Comparison of ENCODE assay signal across 8 cellular contexts in the genomic region with DNA sequence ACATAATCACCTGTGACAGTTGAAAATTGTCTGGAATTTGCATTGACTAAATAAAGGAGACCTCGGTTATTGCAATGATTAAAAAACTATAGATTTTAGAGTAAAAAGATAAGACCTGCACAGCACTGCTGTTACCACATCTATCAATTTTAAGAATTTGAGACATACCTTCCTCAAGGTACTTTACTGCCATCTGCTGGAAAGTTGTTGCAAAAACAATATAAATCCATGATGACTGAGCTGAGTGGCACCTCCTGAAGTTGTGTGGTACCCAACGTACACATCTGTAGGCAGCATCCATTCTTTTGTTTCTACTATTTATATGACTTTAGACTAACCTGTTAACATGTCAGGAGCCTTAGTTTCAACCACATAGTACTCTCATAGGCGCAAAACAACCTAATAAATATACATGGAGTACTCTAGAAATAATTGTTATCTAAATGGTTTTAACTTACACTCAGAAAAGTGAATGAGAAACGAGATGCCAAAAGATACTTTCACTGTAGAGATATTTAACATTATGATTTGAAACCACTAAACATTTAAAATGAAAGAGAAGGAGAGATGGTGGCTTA.
DNase-seq lines count a peak whose midpoint lies in the region; ATAC-seq, FAIRE-seq and TF ChIP-seq lines count a peak whose summit lies in the region.

No MANE protein-coding gene starts in this region.

- H2AK5ac ChIP-seq in IMR-90 (ENCODE audit: low read depth, low read length) = no peak overlapping the region

- no peak overlapping the region for H3K23ac ChIP-seq in IMR-90 (ENCODE audit: low read depth, low read length)

- H3K36me3 Mint-ChIP-seq in activated T-helper 2 cell treated with anti-CD3 and anti-CD28 coated beads, Interferon-gamma antibody, Interleukin-2, Interleukin-4, amounts not matched to agents 10 μg/mL and 5 μg/mL and 100 μg/mL, durations not matched to agents 14 hours and 24 hours and 36 hours (ENCODE audit: low read depth) = peaks cover 11% of the 10 kb centered on the region

- WGBS in IMR-90 (ENCODE audit: extremely low coverage in 2 of 2, insufficient read length in 1 of 2), 2 experiments = no CpG with 5 or more reads among the region's 4 CpGs
- 32 to 55% methylated on average over 3 to 4 of the region's 4 CpGs for WGBS in transverse colon (ENCODE audit: low coverage in 1 of 2), 2 donors

- H3K4me1 Mint-ChIP-seq in activated T-helper 2 cell treated with anti-CD3 and anti-CD28 coated beads, Interferon-gamma antibody, Interleukin-2, Interleukin-4, amounts not matched to agents 10 μg/mL and 5 μg/mL and 100 μg/mL, durations not matched to agents 14 hours and 24 hours and 36 hours (ENCODE audit: low read depth) = peaks cover 4% of the 10 kb centered on the region

- FAIRE-seq in bronchial epithelial cell (lab: Jason Lieb, UNC) = no peak

- H3K36me3 ChIP-seq in IMR-90 (ENCODE audit: control insufficient read depth, insufficient read depth, low read length) (peaks cover 48% of the 10 kb centered on the region), bronchial epithelial cell (ENCODE audit: control insufficient read depth, insufficient read depth, low read length) (peaks cover 19% of the 10 kb centered on the region), transverse colon (peaks cover 0 to 53% (median 20%) of the 10 kb centered on the region in 4 donors)

- DNase-seq in COLO668 (lab: John Stamatoyannopoulos, UW; ENCODE audit: unreplicated experiment) (peak; percentile 1), IMR-90 (peak; percentile 70), NOMO-1 (lab: John Stamatoyannopoulos, UW; ENCODE audit: unreplicated experiment in 2 of 2) (peak; percentile 8 to 73), bronchial epithelial cell (ENCODE audit: low read depth) (peak; percentile 71), left colon (no peak), transverse colon (no peak)
- DNase-seq in activated T-helper 2 cell treated with anti-CD3 and anti-CD28 coated beads, Interferon-gamma antibody, Interleukin-2, Interleukin-4, amounts not matched to agents 10 μg/mL and 5 μg/mL and 100 μg/mL, durations not matched to agents 14 hours and 24 hours and 36 hours (ENCODE audit: low spot score) = no peak

- H3K4me1 ChIP-seq in IMR-90 (ENCODE audit: control insufficient read depth, insufficient read depth, low read length) = no peaks in the 10 kb centered on the region; the same call in 1 of the 2 replicates
- H3K4me1 ChIP-seq in transverse colon = no peaks in the 10 kb centered on the region

- H3K27ac ChIP-seq in IMR-90 (ENCODE audit: insufficient read depth, low read length) (no peak overlapping the region), transverse colon (no peak overlapping the region)

- in situ Hi-C loops in IMR-90 (cut with MboI; ENCODE audit: low sequenced_read_pairs) = loop anchor here (25.0 kb wide), 1 partner anchor 704 kb away; no protein-coding TSS in a partner anchor
- in situ Hi-C loops in transverse colon (cut with MboI; ENCODE audit: low pct_ligation_motif_present in 1 of 4, low pct_unique_long_range_greater_than_20kb in 1 of 4, low sequenced_read_pairs in 3 of 4) = loop anchor here in 3 of 4 donors (25.0 kb wide), 3 partner anchors 304 to 679 kb away; a partner anchor contains a TSS

- BruUV-seq in IMR-90 (replicated peaks; lab: Mats Ljungman, UMichigan) = no TSS peak

- H3K9me3 ChIP-seq in IMR-90 (ENCODE audit: control insufficient read depth, insufficient read depth, low read length) = no peaks in the 10 kb centered on the region
- no peaks in the 10 kb centered on the region for H3K9me3 ChIP-seq in transverse colon

- no peak overlapping the region for H2BK20ac ChIP-seq in IMR-90 (ENCODE audit: low read depth, low read length)

- H3K4ac ChIP-seq in IMR-90 (ENCODE audit: low read depth, low read length) = no peak overlapping the region

- no peaks in the 10 kb centered on the region for H3K9me1 ChIP-seq in IMR-90 (ENCODE audit: insufficient read depth, low read length)

- no peaks in the 10 kb centered on the region for H3K27me3 Mint-ChIP-seq in activated T-helper 2 cell treated with anti-CD3 and anti-CD28 coated beads, Interferon-gamma antibody, Interleukin-2, Interleukin-4, amounts not matched to agents 10 μg/mL and 5 μg/mL and 100 μg/mL, durations not matched to agents 14 hours and 24 hours and 36 hours (ENCODE audit: low read depth)

- intact Hi-C loops in IMR-90 (cut with micrococcal nuclease) (loop anchor here (5.0 kb wide), 1 partner anchor 684 kb away; no protein-coding TSS in a partner anchor), left colon (cut with DNase I, micrococcal nuclease) (loop anchor here in 1 of 2 donors (5.0 to 10.0 kb wide), 2 partner anchors 304 to 697 kb away; a partner anchor contains a TSS), transverse colon (cut with DNase I; ENCODE audit: low total_unique reads) (no loop called here)
- intact Hi-C loops in activated T-helper 2 cell treated with anti-CD3 and anti-CD28 coated beads, Interferon-gamma antibody, Interleukin-2, Interleukin-4, amounts not matched to agents 10 μg/mL and 5 μg/mL and 100 μg/mL, durations not matched to agents 14 hours and 24 hours and 36 hours (cut with micrococcal nuclease) = loop anchor here (1.0 kb wide), 1 partner anchor 306 kb away; no protein-coding TSS in a partner anchor

- no peak overlapping the region for H4K91ac ChIP-seq in IMR-90 (ENCODE audit: insufficient read depth, low read depth, low read length)

- H3K18ac ChIP-seq in IMR-90 (ENCODE audit: low read depth, low read length) = no peak overlapping the region

- TF ChIP-seq EP300 in transverse colon (IDR thresholded peaks at IDR 0.05; ENCODE audit: low read depth) = no peak

- no peaks in the 10 kb centered on the region for H3K27me3 ChIP-seq in IMR-90 (ENCODE audit: control insufficient read depth, insufficient read depth, low read length)
- no peaks in the 10 kb centered on the region for H3K27me3 ChIP-seq in bronchial epithelial cell (ENCODE audit: control insufficient read depth, insufficient read depth, low read length)
- H3K27me3 ChIP-seq in transverse colon = no peaks in the 10 kb centered on the region

- peak; percentile 62 for TF ChIP-seq RAD21 in IMR-90 (IDR thresholded peaks at IDR 0.05; ENCODE audit: low read length)

- no peak overlapping the region for H2AFZ ChIP-seq in IMR-90 (replicated peaks; ENCODE audit: low read length, poor library complexity)

- peaks cover 15 to 16% of the 10 kb centered on the region in 2 experiments for H3K79me1 ChIP-seq in IMR-90 (ENCODE audit: low read depth in 1 of 2, low read length in 2 of 2)

- no peak overlapping the region for H3K4me3 Mint-ChIP-seq in activated T-helper 2 cell treated with anti-CD3 and anti-CD28 coated beads, Interferon-gamma antibody, Interleukin-2, Interleukin-4, amounts not matched to agents 10 μg/mL and 5 μg/mL and 100 μg/mL, durations not matched to agents 14 hours and 24 hours and 36 hours (ENCODE audit: low read depth)

- H4K5ac ChIP-seq in IMR-90 (ENCODE audit: low read depth, low read length) = no peak overlapping the region

- H3K4me2 ChIP-seq in IMR-90 (ENCODE audit: low read depth, low read length) = no peak overlapping the region

- no peak overlapping the region for H3K27ac Mint-ChIP-seq in activated T-helper 2 cell treated with anti-CD3 and anti-CD28 coated beads, Interferon-gamma antibody, Interleukin-2, Interleukin-4, amounts not matched to agents 10 μg/mL and 5 μg/mL and 100 μg/mL, durations not matched to agents 14 hours and 24 hours and 36 hours

- POLR2A ChIA-PET in IMR-90 (lab: Charles Lee; ENCODE audit: unreplicated experiment) = no interaction called here

- ATAC-seq in GM18909 (IDR thresholded peaks at IDR 0.05; ENCODE audit: poor library complexity, unreplicated experiment) (peak; percentile 75), IMR-90 (ENCODE audit: low read depth) (peak; percentile 72), left colon (peak; percentile 72)

- no peak overlapping the region for H3K56ac ChIP-seq in IMR-90 (ENCODE audit: extremely low read depth, insufficient read depth, low read length)

- CTCF ChIA-PET in IMR-90 (lab: Yijun Ruan, JAX) = interaction anchor here (0.5 to 1.6 kb wide), 3 partner anchors 9 to 558 kb away, joined by 3 to 5 read pairs (median 3); no protein-coding TSS in a partner anchor

- H4K8ac ChIP-seq in IMR-90 (ENCODE audit: low read depth in 2 of 2, low read length in 2 of 2) = no peak overlapping the region

- H4K20me1 ChIP-seq in IMR-90 (ENCODE audit: insufficient read depth, low read length) = peaks cover 5% of the 10 kb centered on the region; the same call in 1 of the 2 replicates

- no peak overlapping the region for H3K14ac ChIP-seq in IMR-90 (replicated peaks; ENCODE audit: low read depth, low read length)

- H3K9me3 Mint-ChIP-seq in activated T-helper 2 cell treated with anti-CD3 and anti-CD28 coated beads, Interferon-gamma antibody, Interleukin-2, Interleukin-4, amounts not matched to agents 10 μg/mL and 5 μg/mL and 100 μg/mL, durations not matched to agents 14 hours and 24 hours and 36 hours = no peaks in the 10 kb centered on the region

- H3K4me3 ChIP-seq in IMR-90 (ENCODE audit: insufficient read depth, low read depth, low read length) (no peak overlapping the region), bronchial epithelial cell (ENCODE audit: low read depth, low read length) (no peak overlapping the region), transverse colon (no peak overlapping the region)

- H2BK5ac ChIP-seq in IMR-90 (ENCODE audit: low read depth, low read length, poor library complexity, severe bottlenecking) = no peak overlapping the region

- no peak overlapping the region for H2BK15ac ChIP-seq in IMR-90 (ENCODE audit: low read depth, low read length)

- H2BK120ac ChIP-seq in IMR-90 (ENCODE audit: low read depth, low read length) = no peak overlapping the region

- no peak overlapping the region for H2AK9ac ChIP-seq in IMR-90 (replicated peaks; ENCODE audit: low read depth, low read length, poor library complexity)

- TF ChIP-seq POLR2A in IMR-90 (IDR thresholded peaks at IDR 0.05; ENCODE audit: low read depth, low read length) = no peak
- TF ChIP-seq POLR2A in transverse colon (IDR thresholded peaks at IDR 0.05) = no peak

- H3K9ac ChIP-seq in IMR-90 (ENCODE audit: low read depth, low read length) = no peak overlapping the region

- dilution Hi-C loops in IMR-90 (cut with HindIII; ENCODE audit: low sequenced_read_pairs, unreplicated experiment) = no loop called here

- TF ChIP-seq CTCF in IMR-90 (conservative IDR thresholded peaks at IDR 0.05; ENCODE audit: low read depth, low read length) (peak; percentile 58), bronchial epithelial cell (IDR thresholded peaks at IDR 0.05; ENCODE audit: insufficient read depth, low read length, severe bottlenecking) (peak; percentile 52), transverse colon (IDR thresholded peaks at IDR 0.05) (peak; percentile 51 to 71 (median 62))

TF ChIP-seq in IMR-90, 13 proteins besides CTCF, POLR2A, EP300 and RAD21:
- TF ChIP-seq MXI1 (IDR thresholded peaks at IDR 0.05; ENCODE audit: borderline replicate concordance, low read depth, low read length) (no peak), SMC3 (IDR thresholded peaks at IDR 0.05; ENCODE audit: low read depth, low read length) (peak; percentile 38; the same call in 1 of the 2 replicates)

Comparison
In these comparisons a context has a peak if more than half of its experiments do, and no peak if none do; other contexts are left out.
1. DNase-seq: peak in COLO668 (single experiment), IMR-90 (single experiment), NOMO-1 (2 of 2) and bronchial epithelial cell (single experiment); none in left colon (0 of 2), transverse colon (single experiment) and activated T-helper 2 cell treated with anti-CD3 and anti-CD28 coated beads, Interferon-gamma antibody, Interleukin-2, Interleukin-4, amounts not matched to agents 10 μg/mL and 5 μg/mL and 100 μg/mL, durations not matched to agents 14 hours and 24 hours and 36 hours (single experiment).
2. Peak in every context shown above with its lines, with median percentiles within 50 percentile points of each other: ATAC-seq and CTCF ChIP-seq.